21 cellular contexts compared by ENCODE assay signal in genomic region chr7:88276605-88277153, GRCh38. TPM values are rescaled to one million over a fixed set of nuclear protein-coding genes. Genes with fewer than 3 reads are reported as not detected.
"Had no signal": no experiment of that assay in that cellular context is flagged by ENCODE, and none has a peak within 500 bp of the region (broad histone marks: within the 10 kb centered on the region; RNA-seq: fewer than 3 reads in every experiment).

No MANE protein-coding gene starts in this region.

- ATAC-seq: activated CD4-positive, CD25-positive, alpha-beta regulatory T cell treated with anti-CD3 and anti-CD28 coated beads, Interleukin-2, amount 50 U/mL, for 24 hours; activated T-cell treated with anti-CD3 and anti-CD28 coated beads, Interleukin-2, amount 50 U/mL, for 4 hours; esophagus mucosa; gastroesophageal sphincter; heart right ventricle; natural killer cell treated with Interleukin-12 subunit alpha and Interleukin-12 subunit beta and Interleukin-15 and Interleukin-18, amount 100 ng/mL, for 72 hours; stimulated activated naive CD8-positive, alpha-beta T cell treated with anti-CD3 and anti-CD28 coated beads, Interleukin-15, amount 100 ng/mL, for 72 hours had no signal

- H3K27me3 ChIP-seq: brain microvascular endothelial cell, colonic mucosa, gastroesophageal sphincter, heart right ventricle, suprapubic skin, transverse colon had no signal

- H3K9me3 ChIP-seq: colonic mucosa, gastroesophageal sphincter, heart right ventricle, lower lobe of right lung, suprapubic skin, transverse colon had no signal

- H3K36me3 ChIP-seq: brain microvascular endothelial cell, colonic mucosa, gastroesophageal sphincter, lower lobe of right lung, suprapubic skin, transverse colon had no signal

- H3K4me3 ChIP-seq: colonic mucosa, gastroesophageal sphincter, heart right ventricle, lower lobe of right lung, skin epidermis, suprapubic skin, transverse colon had no signal

- H3K4me1 ChIP-seq: colonic mucosa, gastroesophageal sphincter, transverse colon had no signal

- H3K27ac ChIP-seq: brain microvascular endothelial cell, colonic mucosa, gastroesophageal sphincter, heart right ventricle, lower lobe of right lung, skin epidermis, suprapubic skin, transverse colon had no signal

- DNase-seq: activated CD4-positive, alpha-beta T cell treated with anti-CD3 and anti-CD28 coated beads, Interleukin-2, amount 10 ng/mL, durations not matched to agents 7 days and 5 days; activated CD8-positive, alpha-beta memory T cell treated with anti-CD3 and anti-CD28 coated beads, Interleukin-2, amount 50 U/mL, for 4 hours; activated naive CD4-positive, alpha-beta T cell treated with anti-CD3 and anti-CD28 coated beads for 36 hours; activated T-cell treated with anti-CD3 and anti-CD28 coated beads, Interleukin-2, amount 50 U/mL, for 4 hours; brain microvascular endothelial cell; colonic mucosa; heart right ventricle; kidney glomerular epithelial cell; lower lobe of right lung; occipital lobe; posterior cingulate gyrus; stimulated activated CD4-positive, alpha-beta T cell treated with anti-CD3 and anti-CD28 coated beads, Interleukin-15, amount 100 ng/mL, for 24 hours; stimulated activated CD4-positive, alpha-beta T cell treated with anti-CD3 and anti-CD28 coated beads, Interleukin-4, amount 100 ng/mL, for 1 hour; stimulated activated naive CD8-positive, alpha-beta T cell treated with anti-CD3 and anti-CD28 coated beads, Interleukin-15, amount 100 ng/mL, for 72 hours; transverse colon had no signal

RNA-seq across cellular contexts. Expression of gene STEAP4, which starts 30.0 kb away (rescaled TPM):
- total RNA-seq: activated CD4-positive, alpha-beta T cell treated with anti-CD3 and anti-CD28 coated beads, Interleukin-2, amount 10 ng/mL, durations not matched to agents 7 days and 5 days; activated naive CD4-positive, alpha-beta T cell treated with anti-CD3 and anti-CD28 coated beads for 36 hours; natural killer cell treated with Interleukin-12 subunit alpha and Interleukin-12 subunit beta and Interleukin-15 and Interleukin-18, amount 100 ng/mL, for 72 hours had no signal
